In genomic region chr6:5754904-5755303, GRCh38 we compare ENCODE assay signal across 31 cellular contexts.
"Had no signal": no experiment of that assay in that cellular context is flagged by ENCODE, and none has a peak within 500 bp of the region (broad histone marks: within the 10 kb centered on the region; RNA-seq: fewer than 3 reads in every experiment).

No MANE protein-coding gene starts in this region.

- ATAC-seq: naive thymus-derived CD8-positive, alpha-beta T cell; natural killer cell treated with Interleukin-12 subunit alpha and Interleukin-12 subunit beta and Interleukin-15 and Interleukin-18, amount 100 ng/mL, for 72 hours; psoas muscle; right cardiac atrium; right lobe of liver; stimulated activated effector memory CD8-positive, alpha-beta T cell treated with anti-CD3 and anti-CD28 coated beads, Interleukin-12 subunit alpha, Interleukin-12 subunit beta, amount 100 ng/mL, for 72 hours; stimulated activated naive B cell treated with anti-CD40 and anti-IgM and Interleukin-4, amounts not matched to agents 10 μg/mL and 1 μg/mL and 100 μg/mL, for 72 hours had no signal

- H3K9me3 ChIP-seq: neutrophil, ovary, thyroid gland, vagina had no signal

- DNase-seq: naive thymus-derived CD8-positive, alpha-beta T cell; nephron progenitor cell; nucleus accumbens; ovary; posterior cingulate gyrus; psoas muscle; right cardiac atrium; right lobe of liver; sigmoid colon; small intestine; stimulated activated CD4-positive, alpha-beta T cell treated with anti-CD3 and anti-CD28 coated beads, Interleukin-15, amount 100 ng/mL, for 24 hours; stimulated activated CD4-positive, alpha-beta T cell treated with anti-CD3 and anti-CD28 coated beads, Interleukin-2, amount 100 ng/mL, for 24 hours; stimulated activated CD4-positive, alpha-beta T cell treated with anti-CD3 and anti-CD28 coated beads, Interleukin-2, amount 100 ng/mL, for 48 hours; stimulated activated CD4-positive, alpha-beta T cell treated with anti-CD3 and anti-CD28 coated beads, Interleukin-4, amount 100 ng/mL, for 24 hours; stimulated activated naive B cell treated with anti-CD40 and anti-IgM and Interleukin-4, amounts not matched to agents 10 μg/mL and 1 μg/mL and 100 μg/mL, for 72 hours; stimulated activated naive CD4-positive, alpha-beta T cell treated with Interleukin-2 at 50 U/mL for 16 hours; stomach; thyroid gland; trophoblast cell; upper lobe of left lung had no signal

- H3K27ac ChIP-seq: neutrophil, ovary, parathyroid adenoma, right lobe of liver, sigmoid colon, stomach, thoracic aorta, thyroid gland, tibial nerve, upper lobe of left lung, vagina had no signal

- H2AFZ ChIP-seq: parathyroid adenoma had no signal

- H3K79me2 ChIP-seq: parathyroid adenoma had no signal

- H3K27me3 ChIP-seq: neutrophil, ovary, right lobe of liver, sigmoid colon, stomach, thyroid gland, tibial nerve, upper lobe of left lung, vagina had no signal

- FAIRE-seq: small intestine, urothelium cell line had no signal

- H3K36me3 Mint-ChIP-seq: stimulated activated effector memory CD8-positive, alpha-beta T cell treated with anti-CD3 and anti-CD28 coated beads, Interleukin-12 subunit alpha, Interleukin-12 subunit beta, amount 100 ng/mL, for 72 hours had no signal

- H3K27ac Mint-ChIP-seq: natural killer cell treated with Interleukin-12 subunit alpha and Interleukin-12 subunit beta and Interleukin-15 and Interleukin-18, amount 100 ng/mL, for 72 hours; nephron progenitor cell; progenitor cell of endocrine pancreas; stimulated activated effector memory CD8-positive, alpha-beta T cell treated with anti-CD3 and anti-CD28 coated beads, Interleukin-12 subunit alpha, Interleukin-12 subunit beta, amount 100 ng/mL, for 72 hours; stimulated activated naive CD8-positive, alpha-beta T cell treated with anti-CD3 and anti-CD28 coated beads, Interleukin-15, Interleukin-2, amounts not matched to agents 100 ng/mL and 50 ng/mL, for 24 hours had no signal

- H3K4me3 ChIP-seq: ovary, psoas muscle, right lobe of liver, sigmoid colon, stomach, thoracic aorta, thyroid gland, tibial nerve, upper lobe of left lung, vagina had no signal

- H3K4me1 ChIP-seq: parathyroid adenoma, right lobe of liver, sigmoid colon, stomach, thyroid gland, tibial nerve, upper lobe of left lung, vagina had no signal

- H3K4me3 Mint-ChIP-seq: naive thymus-derived CD8-positive, alpha-beta T cell; natural killer cell treated with Interleukin-12 subunit alpha and Interleukin-12 subunit beta and Interleukin-15 and Interleukin-18, amount 100 ng/mL, for 72 hours; nephron progenitor cell; neural crest cell; stimulated activated effector memory CD8-positive, alpha-beta T cell treated with anti-CD3 and anti-CD28 coated beads, Interleukin-12 subunit alpha, Interleukin-12 subunit beta, amount 100 ng/mL, for 72 hours; stimulated activated naive B cell treated with anti-CD40 and anti-IgM and Interleukin-4, amounts not matched to agents 10 μg/mL and 1 μg/mL and 100 μg/mL, for 72 hours; stimulated activated naive CD8-positive, alpha-beta T cell treated with anti-CD3 and anti-CD28 coated beads, Interleukin-15, Interleukin-2, amounts not matched to agents 100 ng/mL and 50 ng/mL, for 24 hours had no signal

- H3K27me3 Mint-ChIP-seq: naive thymus-derived CD8-positive, alpha-beta T cell; natural killer cell treated with Interleukin-12 subunit alpha and Interleukin-12 subunit beta and Interleukin-15 and Interleukin-18, amount 100 ng/mL, for 72 hours; progenitor cell of endocrine pancreas; stimulated activated naive B cell treated with anti-CD40 and anti-IgM and Interleukin-4, amounts not matched to agents 10 μg/mL and 1 μg/mL and 100 μg/mL, for 72 hours; stimulated activated naive CD8-positive, alpha-beta T cell treated with anti-CD3 and anti-CD28 coated beads, Interleukin-15, Interleukin-2, amounts not matched to agents 100 ng/mL and 50 ng/mL, for 24 hours had no signal

- H3K36me3 ChIP-seq: neutrophil, ovary, right lobe of liver, thoracic aorta, thyroid gland, upper lobe of left lung, vagina had no signal

- H3K9ac ChIP-seq: parathyroid adenoma had no signal
